Comparison of ENCODE assay signal across 7 cellular contexts in the genomic region with DNA sequence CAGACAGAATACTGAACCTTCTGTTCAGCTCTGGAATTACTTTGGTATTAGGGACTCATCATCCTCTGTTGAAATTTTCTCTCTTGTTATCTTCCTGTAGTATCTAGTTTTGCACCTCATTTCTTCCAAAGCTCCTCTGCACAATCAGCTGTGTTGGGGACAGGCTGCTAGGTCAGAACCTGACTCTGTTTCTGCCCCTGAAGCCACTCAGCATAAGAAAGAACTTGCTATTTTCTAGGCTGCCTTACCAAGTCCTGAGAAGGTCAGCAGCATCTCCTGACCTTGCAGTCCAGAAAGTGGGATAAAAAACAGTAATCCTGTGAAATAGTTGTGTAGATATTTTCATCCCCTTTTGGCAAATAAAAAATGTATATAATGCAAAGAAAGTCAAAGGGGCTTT.
"Had no signal": no experiment of that assay in that cellular context is flagged by ENCODE, and none has a peak within 500 bp of the region (broad histone marks: within the 10 kb centered on the region; RNA-seq: fewer than 3 reads in every experiment).

No MANE protein-coding gene starts in this region.

- ATAC-seq: HCT116, K562 had no signal

- H3K27ac ChIP-seq: GM23248 had no signal

- H3K4me3 Mint-ChIP-seq: HFFc6 had no signal

- H3K36me3 ChIP-seq: HAP-1 had no signal

- H2AFZ ChIP-seq: GM23248 had no signal

- H3K9me3 ChIP-seq: HAP-1 had no signal

- H3K4me3 ChIP-seq: GM23248, HAP-1, K562 had no signal

- H3K4me1 ChIP-seq: HAP-1 had no signal

- DNase-seq: GM23248, HFFc6, IMR-90, KG1 had no signal

- H3K27ac Mint-ChIP-seq: HFFc6 had no signal
